ENCODE assay signal across 9 cellular contexts in genomic region chr2:18413794-18414396, GRCh38.
A peak's percentile ranks its signal among the peaks of the same experiment; 100 is the strongest.
DNase-seq lines count a peak whose midpoint lies in the region; ATAC-seq and TF ChIP-seq lines count a peak whose summit lies in the region.
"Had no signal": no experiment of that assay in that cellular context is flagged by ENCODE, and none has a peak within 500 bp of the region (broad histone marks: within the 10 kb centered on the region; RNA-seq: fewer than 3 reads in every experiment).

No MANE protein-coding gene starts in this region.

- intact Hi-C loops in adrenal gland (cut with DNase I), result no loop called here
- intact Hi-C loops in left cardiac atrium (cut with DNase I), result no loop called here

- peak; percentile 74 for DNase-seq in HS-27A (ENCODE audit: low read depth)
- DNase-seq in adrenal gland, result peak in 6 of 7 donors; percentile 33 to 67 (median 52)
- peak; percentile 27 for DNase-seq in left cardiac atrium
- DNase-seq in smooth muscle cell of the brain vasculature (ENCODE audit: low read depth, low spot score), result peak; percentile 62
- DNase-seq in SIG-M5 treated with dmso at 0.1 percent for 504 hours (lab: John Stamatoyannopoulos, UW; ENCODE audit: unreplicated experiment), result no peak
- DNase-seq in NOMO-1 treated with DMSO at 0.1 percent for 48 hours (lab: John Stamatoyannopoulos, UW; ENCODE audit: unreplicated experiment), result no peak
- DNase-seq: NCI-H2081 treated with DMSO at 0.1 percent for 48 hours had no signal

- no peaks in the 10 kb centered on the region for H3K9me3 ChIP-seq in adrenal gland (replicated peaks in 1 of 3)

- H3K27me3 ChIP-seq in adrenal gland, result no peaks in the 10 kb centered on the region

- TF ChIP-seq POLR2A in adrenal gland (IDR thresholded peaks at IDR 0.05), result no peak

- WGBS in adrenal gland, 4 donors, result 20 to 39% (median 31%) methylated on average over 1 of the region's 1 CpG

- H3K4me3 ChIP-seq in adrenal gland, result no peak overlapping the region

- peaks cover 0 to 13% of the 10 kb centered on the region in 2 donors for H3K4me1 ChIP-seq in adrenal gland (replicated peaks in 1 of 2)

- no peak for TF ChIP-seq CTCF in adrenal gland (IDR thresholded peaks at IDR 0.05)

- H3K27ac ChIP-seq in adrenal gland, result peak overlapping the region in 1 of 5 donors; percentile 6

- ATAC-seq in left cardiac atrium, result peak; percentile 72 to 98
- no peak for ATAC-seq in GM18502 (IDR thresholded peaks at IDR 0.05; ENCODE audit: poor library complexity, unreplicated experiment)
- ATAC-seq in GM18519 (IDR thresholded peaks at IDR 0.05; ENCODE audit: low FRiP score, unreplicated experiment), result no peak

- H3K36me3 ChIP-seq in adrenal gland (replicated peaks in 1 of 2), result no peaks in the 10 kb centered on the region

Comparison
In these comparisons a context has a peak if more than half of its experiments do, and no peak if none do; other contexts are left out.
1. DNase-seq: peak in HS-27A (single experiment), adrenal gland (6 of 7), left cardiac atrium (single experiment) and smooth muscle cell of the brain vasculature (single experiment); none in SIG-M5 treated with dmso at 0.1 percent for 504 hours (single experiment) and NOMO-1 treated with DMSO at 0.1 percent for 48 hours (single experiment).
2. ATAC-seq: peak in left cardiac atrium (2 of 2); none in GM18502 (single experiment) and GM18519 (single experiment).